ENCODE assay signal across 17 cellular contexts in genomic region chr14:76237349-76237990, GRCh38.
A peak's percentile ranks its signal among the peaks of the same experiment; 100 is the strongest.
DNase-seq lines count a peak whose midpoint lies in the region; FAIRE-seq and TF ChIP-seq lines count a peak whose summit lies in the region.
"Had no signal": no experiment of that assay in that cellular context is flagged by ENCODE, and none has a peak within 500 bp of the region (broad histone marks: within the 10 kb centered on the region; RNA-seq: fewer than 3 reads in every experiment).

No MANE protein-coding gene starts in this region.

- no peak overlapping the region for H2BK5ac ChIP-seq in mesendoderm (ENCODE audit: low read length)
- no peak overlapping the region for H2BK5ac ChIP-seq in mesenchymal stem cell (ENCODE audit: low read depth, low read length, poor library complexity, severe bottlenecking)

- H3K9me3 ChIP-seq in endodermal cell (ENCODE audit: control insufficient read depth, low read length): peaks cover 19% of the 10 kb centered on the region
- H3K9me3 ChIP-seq in mesenchymal stem cell (ENCODE audit: control insufficient read depth, low read length): peaks cover 13% of the 10 kb centered on the region

- DNase-seq in COLO829 (ENCODE audit: low spot score) (peak; percentile 64), HTR-8/SVneo (ENCODE audit: insufficient read length, low spot score) (no peak), endodermal cell (no peak), mesendoderm (peak; percentile 7), islet precursor cell (no peak), glutamatergic neuron (no peak), AG20443 (ENCODE audit: low spot score) (no peak), mesenchymal stem cell (no peak)
- DNase-seq: AML-193; CD8-positive, alpha-beta memory T cell; DMS 273 treated with DMSO at 0.1 percent for 48 hours had no signal

- TF ChIP-seq CTCF in endodermal cell (conservative IDR thresholded peaks at IDR 0.05): peak; percentile 41
- no peak for TF ChIP-seq CTCF in glutamatergic neuron (IDR thresholded peaks at IDR 0.05; ENCODE audit: partially characterized antibody, unreplicated experiment)

- H2AFZ ChIP-seq in mesenchymal stem cell (ENCODE audit: low read depth, low read length): no peak overlapping the region

- H3K56ac ChIP-seq in mesendoderm (ENCODE audit: low read length): no peak overlapping the region

- no peak overlapping the region for H3K4me3 Mint-ChIP-seq in endodermal cell
- H3K4me3 Mint-ChIP-seq in glutamatergic neuron (ENCODE audit: unreplicated experiment): no peak overlapping the region
- H3K4me3 Mint-ChIP-seq: CD8-positive, alpha-beta memory T cell had no signal

- H3K9me3 Mint-ChIP-seq in endodermal cell (peaks cover 21% of the 10 kb centered on the region), glutamatergic neuron (ENCODE audit: unreplicated experiment) (peaks cover 2% of the 10 kb centered on the region)

- H4K5ac ChIP-seq in mesendoderm (ENCODE audit: low read length): no peak overlapping the region

- H2BK120ac ChIP-seq in mesendoderm (ENCODE audit: low read depth, low read length): no peak overlapping the region
- H2BK120ac ChIP-seq in mesenchymal stem cell (ENCODE audit: low read depth, low read length): no peak overlapping the region

- H3K18ac ChIP-seq in mesendoderm (ENCODE audit: low read length) (no peak overlapping the region), mesenchymal stem cell (ENCODE audit: low read depth in 1 of 2, low read length in 2 of 2) (no peak overlapping the region)

- peak; percentile 54 for FAIRE-seq in HTR-8/SVneo (lab: Jason Lieb, UNC)
- FAIRE-seq: GM12878, GM18507, H54, HepG2 had no signal

- H3K4me1 ChIP-seq in endodermal cell (ENCODE audit: control insufficient read depth, insufficient read depth, low read length) (no peaks in the 10 kb centered on the region), mesendoderm (ENCODE audit: control insufficient read depth, low read depth, low read length) (no peaks in the 10 kb centered on the region), mesenchymal stem cell (ENCODE audit: control insufficient read depth, insufficient read depth, low read depth, low read length) (no peaks in the 10 kb centered on the region)

- H3K4me3 ChIP-seq in endodermal cell (ENCODE audit: low read length) (no peak overlapping the region), mesendoderm (ENCODE audit: low read length) (no peak overlapping the region), mesenchymal stem cell (ENCODE audit: insufficient read depth in 1 of 2, low read depth in 1 of 2, low read length in 2 of 2) (no peak overlapping the region)
- H3K4me3 ChIP-seq: BLaER1, GM12878 had no signal

- H3K14ac ChIP-seq in mesenchymal stem cell (ENCODE audit: low read length in 2 of 2): no peak overlapping the region

- no peaks in the 10 kb centered on the region for H3K27me3 ChIP-seq in endodermal cell (ENCODE audit: control insufficient read depth, insufficient read depth, low read length, poor library complexity, severe bottlenecking)
- H3K27me3 ChIP-seq in mesendoderm (ENCODE audit: insufficient read depth, low read length, poor library complexity): no peaks in the 10 kb centered on the region
- no peaks in the 10 kb centered on the region for H3K27me3 ChIP-seq in mesenchymal stem cell (ENCODE audit: control insufficient read depth in 1 of 2, insufficient read depth in 1 of 2, low read length in 2 of 2)
- H3K27me3 ChIP-seq: BLaER1 had no signal

- H3K27ac Mint-ChIP-seq in endodermal cell (peak overlapping the region; percentile 25), glutamatergic neuron (ENCODE audit: unreplicated experiment) (no peak overlapping the region)

- WGBS in endodermal cell (ENCODE audit: insufficient coverage in 1 of 2, insufficient read length in 1 of 2), 2 experiments: 69 to 83% methylated on average over 3 to 6 of the region's 6 CpGs
- no CpG with 5 or more reads among the region's 6 CpGs for WGBS in mesendoderm (ENCODE audit: extremely low coverage, insufficient coverage, low lambda C conversion rate)
- 48% methylated on average over 5 of the region's 6 CpGs for WGBS in mesenchymal stem cell

- H3K9ac ChIP-seq in endodermal cell (ENCODE audit: extremely low read depth, low read length, poor library complexity, severe bottlenecking) (no peak overlapping the region), mesendoderm (ENCODE audit: low read length) (no peak overlapping the region), mesenchymal stem cell (ENCODE audit: low read length) (no peak overlapping the region)
- H3K9ac ChIP-seq: BLaER1 had no signal

- H3K79me1 ChIP-seq in mesendoderm (ENCODE audit: low read length): no peaks in the 10 kb centered on the region
- no peaks in the 10 kb centered on the region for H3K79me1 ChIP-seq in mesenchymal stem cell (replicated peaks; ENCODE audit: low read length, poor library complexity, severe bottlenecking)

- H3K27ac ChIP-seq in endodermal cell (ENCODE audit: low read depth, low read length): no peak overlapping the region
- H3K27ac ChIP-seq in mesendoderm (ENCODE audit: low read depth, low read length): no peak overlapping the region
- no peak overlapping the region for H3K27ac ChIP-seq in mesenchymal stem cell (ENCODE audit: low read length, poor library complexity, severe bottlenecking)
- H3K27ac ChIP-seq: 22Rv1, BLaER1 had no signal

- H4K91ac ChIP-seq in mesenchymal stem cell (ENCODE audit: low read length): no peak overlapping the region

- H3K4me2 ChIP-seq in mesendoderm (ENCODE audit: low read length) (no peak overlapping the region), mesenchymal stem cell (ENCODE audit: low read length, poor library complexity, severe bottlenecking) (no peak overlapping the region)
- H3K4me2 ChIP-seq: BLaER1 had no signal

- H3K23ac ChIP-seq in mesendoderm (ENCODE audit: low read length) (no peak overlapping the region), mesenchymal stem cell (ENCODE audit: low read length in 2 of 2) (no peak overlapping the region)

- H3K4ac ChIP-seq in mesendoderm (ENCODE audit: low read depth, low read length) (no peak overlapping the region), mesenchymal stem cell (ENCODE audit: low read depth in 1 of 2, low read length in 2 of 2) (no peak overlapping the region)

- no peaks in the 10 kb centered on the region for H3K27me3 Mint-ChIP-seq in endodermal cell (ENCODE audit: insufficient read depth)
- peaks cover 5% of the 10 kb centered on the region for H3K27me3 Mint-ChIP-seq in glutamatergic neuron (ENCODE audit: unreplicated experiment)

- H2BK12ac ChIP-seq in mesenchymal stem cell (ENCODE audit: low read length in 2 of 2): no peak overlapping the region

- H3K36me3 ChIP-seq in endodermal cell (ENCODE audit: control insufficient read depth, insufficient read depth, low read length) (peaks cover 3% of the 10 kb centered on the region), mesendoderm (ENCODE audit: control insufficient read depth, insufficient read depth, low read length) (no peaks in the 10 kb centered on the region), mesenchymal stem cell (ENCODE audit: control insufficient read depth in 1 of 2, insufficient read depth in 2 of 2, low read depth in 1 of 2, low read length in 2 of 2) (peaks cover 0 to 12% of the 10 kb centered on the region in 2 experiments)
- H3K36me3 ChIP-seq: BLaER1 had no signal

- H2AK5ac ChIP-seq in mesendoderm (ENCODE audit: low read length) (no peak overlapping the region), mesenchymal stem cell (ENCODE audit: low read length, severe bottlenecking) (no peak overlapping the region)

- H4K8ac ChIP-seq in mesendoderm (ENCODE audit: low read depth, low read length) (no peak overlapping the region), mesenchymal stem cell (ENCODE audit: low read length) (no peak overlapping the region)

- no peaks in the 10 kb centered on the region for H3K4me1 Mint-ChIP-seq in endodermal cell
- no peaks in the 10 kb centered on the region for H3K4me1 Mint-ChIP-seq in glutamatergic neuron (ENCODE audit: low read depth, unreplicated experiment)
- H3K4me1 Mint-ChIP-seq: CD8-positive, alpha-beta memory T cell had no signal

- H3K36me3 Mint-ChIP-seq in endodermal cell (ENCODE audit: low read depth): peaks cover 17% of the 10 kb centered on the region
- H3K36me3 Mint-ChIP-seq in glutamatergic neuron (ENCODE audit: unreplicated experiment): peaks cover 18% of the 10 kb centered on the region

- H2BK15ac ChIP-seq in mesendoderm (replicated peaks; ENCODE audit: low read depth) (no peak overlapping the region), mesenchymal stem cell (ENCODE audit: low read depth, poor library complexity, severe bottlenecking) (no peak overlapping the region)

- H3K79me2 ChIP-seq in mesendoderm (ENCODE audit: control insufficient read depth, insufficient read depth, low read length): no peaks in the 10 kb centered on the region

Comparison
In these comparisons a context has a peak if more than half of its experiments do, and no peak if none do; other contexts are left out.
1. DNase-seq: peak in COLO829 (single experiment) and mesendoderm (single experiment); none in HTR-8/SVneo (single experiment), endodermal cell (single experiment), islet precursor cell (single experiment), glutamatergic neuron (single experiment), AG20443 (single experiment) and mesenchymal stem cell (single experiment).